Comparison of ENCODE assay signal across 15 cellular contexts in the genomic region with DNA sequence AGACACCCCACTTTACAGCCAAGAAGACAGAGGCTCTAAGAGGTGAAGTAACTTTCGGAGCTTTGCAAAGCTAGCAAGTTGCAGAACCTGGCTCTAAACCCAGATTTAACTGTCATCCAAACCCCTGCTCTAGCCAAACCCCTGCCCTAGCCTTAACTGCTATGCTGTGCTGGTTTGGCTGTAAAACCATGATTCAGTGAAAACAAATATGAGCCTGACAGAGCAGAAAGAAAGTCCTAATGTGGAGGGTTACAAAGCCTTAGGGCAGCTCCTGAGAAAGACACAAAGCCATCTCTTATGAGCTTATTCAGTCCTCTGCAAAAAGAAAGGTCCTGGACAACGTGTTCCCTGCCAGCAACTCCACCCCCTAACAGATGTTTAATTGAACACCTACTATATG.
"Had no signal": no experiment of that assay in that cellular context is flagged by ENCODE, and none has a peak within 500 bp of the region (broad histone marks: within the 10 kb centered on the region; RNA-seq: fewer than 3 reads in every experiment).

No MANE protein-coding gene starts in this region.

- DNase-seq: activated CD8-positive, alpha-beta memory T cell treated with anti-CD3 and anti-CD28 coated beads, Interleukin-2, amount 50 U/mL, for 4 hours; activated CD8-positive, alpha-beta T cell treated with anti-CD3 and anti-CD28 coated beads for 36 hours; activated T-cell treated with anti-CD3 and anti-CD28 coated beads, Interleukin-2, amount 50 U/mL, for 72 hours; effector CD8-positive, alpha-beta T cell; lower lobe of right lung; naive thymus-derived CD4-positive, alpha-beta T cell; small intestine; stimulated activated naive CD4-positive, alpha-beta T cell treated with Interleukin-2 at 50 U/mL for 16 hours had no signal

- H3K36me3 ChIP-seq: lower lobe of right lung, neutrophil, right atrium auricular region, suprapubic skin had no signal

- H3K27ac ChIP-seq: coronary artery, epithelial cell of prostate, hepatocyte, lower lobe of right lung, neutrophil, right atrium auricular region, VCaP had no signal

- H3K4me3 ChIP-seq: coronary artery, hepatocyte, lower lobe of right lung, right atrium auricular region, suprapubic skin had no signal

- H3K27me3 ChIP-seq: hepatocyte, right atrium auricular region, suprapubic skin had no signal

- ATAC-seq: activated CD8-positive, alpha-beta T cell treated with anti-CD3 and anti-CD28 coated beads for 36 hours; activated T-cell treated with anti-CD3 and anti-CD28 coated beads, Interleukin-2, amount 50 U/mL, for 72 hours; lower lobe of right lung; naive thymus-derived CD4-positive, alpha-beta T cell had no signal

- H3K9me3 ChIP-seq: lower lobe of right lung, neutrophil, right atrium auricular region, suprapubic skin had no signal
